1 cellular context compared by ENCODE assay signal in genomic region chr1:220786337-220787068, GRCh38.
A peak's percentile ranks its signal among the peaks of the same experiment; 100 is the strongest.
TF ChIP-seq lines count a peak whose summit lies in the region.

Gene MTARC1 (plus strand): TSS chr1:220786913. CDS start chr1:220786945, 32 bp downstream.

TF ChIP-seq in HepG2, 621 proteins besides CTCF, POLR2A, EP300 and RAD21 (continued from another document and continues in another):
- peak; percentile 83 for TF ChIP-seq ZFP91 (CRISPR knock-in tag; IDR thresholded peaks at IDR 0.05; ENCODE audit: borderline replicate concordance)
- TF ChIP-seq ATF2 (CRISPR knock-in tag; IDR thresholded peaks at IDR 0.05), result no peak; the same call in 1 of the 2 replicates
- TF ChIP-seq ZNF879 (CRISPR knock-in tag; IDR thresholded peaks at IDR 0.05), result no peak
- 0 out of 2 replicates have a peak, but pooled peaks have one; percentile 56 for TF ChIP-seq ZNF841 (CRISPR knock-in tag; IDR thresholded peaks at IDR 0.05; ENCODE audit: borderline replicate concordance)
- peak; percentile 67; the same call in 1 of the 2 replicates for TF ChIP-seq GABPB1 (CRISPR knock-in tag; IDR thresholded peaks at IDR 0.05)
- peak; percentile 91 for TF ChIP-seq POLR2AphosphoS5 (IDR thresholded peaks at IDR 0.05; ENCODE audit: low read depth, low read length)
- 0 out of 2 replicates have a peak, but pooled peaks have one; percentile 27 for TF ChIP-seq ZBTB46 (CRISPR knock-in tag; IDR thresholded peaks at IDR 0.05; ENCODE audit: borderline replicate concordance)
- TF ChIP-seq ZNF556 (CRISPR knock-in tag; IDR thresholded peaks at IDR 0.05; ENCODE audit: borderline replicate concordance), result peak; percentile 56; the same call in 1 of the 2 replicates
- TF ChIP-seq SOX5 (CRISPR knock-in tag; IDR thresholded peaks at IDR 0.05; ENCODE audit: borderline replicate concordance), result peak; percentile 57; the same call in 1 of the 2 replicates
- no peak for TF ChIP-seq MAF1 (CRISPR knock-in tag; IDR thresholded peaks at IDR 0.05; ENCODE audit: borderline replicate concordance)
- no peak; the same call in 1 of the 2 replicates for TF ChIP-seq ZNF704 (CRISPR knock-in tag; IDR thresholded peaks at IDR 0.05; ENCODE audit: borderline replicate concordance)
- TF ChIP-seq TBP (CRISPR knock-in tag; IDR thresholded peaks at IDR 0.05), result no peak
- no peak for TF ChIP-seq PRDM15 (CRISPR knock-in tag; IDR thresholded peaks at IDR 0.05)
- TF ChIP-seq MEIS2 (CRISPR knock-in tag; IDR thresholded peaks at IDR 0.05), result 0 out of 2 replicates have a peak, but pooled peaks have one; percentile 9
- TF ChIP-seq YEATS2 (CRISPR knock-in tag; IDR thresholded peaks at IDR 0.05; ENCODE audit: borderline replicate concordance), result no peak
- peak; percentile 70 for TF ChIP-seq POGZ (CRISPR knock-in tag; IDR thresholded peaks at IDR 0.05)
- TF ChIP-seq ZNF468 (CRISPR knock-in tag; IDR thresholded peaks at IDR 0.05), result 0 out of 2 replicates have a peak, but pooled peaks have one; percentile 25
- no peak for TF ChIP-seq SNAI1 (CRISPR knock-in tag; IDR thresholded peaks at IDR 0.05; ENCODE audit: borderline replicate concordance)
- TF ChIP-seq IRX3 (CRISPR knock-in tag; IDR thresholded peaks at IDR 0.05; ENCODE audit: borderline replicate concordance, low read depth), result no peak
- TF ChIP-seq DPF2 (CRISPR knock-in tag; IDR thresholded peaks at IDR 0.05; ENCODE audit: borderline replicate concordance, low read depth), result no peak
- no peak for TF ChIP-seq SMAD9 (CRISPR knock-in tag; IDR thresholded peaks at IDR 0.05)
- TF ChIP-seq ESRRA (CRISPR knock-in tag; IDR thresholded peaks at IDR 0.05; ENCODE audit: low read depth), result peak; percentile 79
- peak; percentile 89 for TF ChIP-seq RBFOX2 (IDR thresholded peaks at IDR 0.05; ENCODE audit: low read depth, low read length)
- TF ChIP-seq MLXIP (CRISPR knock-in tag; IDR thresholded peaks at IDR 0.05; ENCODE audit: borderline replicate concordance), result no peak
- peak; percentile 32; the same call in 1 of the 2 replicates for TF ChIP-seq MAX (IDR thresholded peaks at IDR 0.05)
- TF ChIP-seq HNRNPK (IDR thresholded peaks at IDR 0.05; ENCODE audit: low read depth, low read length, poor library complexity, severe bottlenecking), result peak; percentile 62
- peak; percentile 56 for TF ChIP-seq FOXP4 (CRISPR knock-in tag; IDR thresholded peaks at IDR 0.05)
- TF ChIP-seq SMARCE1 (IDR thresholded peaks at IDR 0.05; ENCODE audit: borderline replicate concordance), result no peak
- no peak; the same call in none of the 2 replicates for TF ChIP-seq GFI1 (CRISPR knock-in tag; IDR thresholded peaks at IDR 0.05; ENCODE audit: borderline replicate concordance)
- TF ChIP-seq SALL1 (CRISPR knock-in tag; IDR thresholded peaks at IDR 0.05), result peak; percentile 39; the same call in 1 of the 2 replicates
- TF ChIP-seq HNF1B (CRISPR knock-in tag; IDR thresholded peaks at IDR 0.05), result peak; percentile 55; the same call in 1 of the 2 replicates
- TF ChIP-seq ZNF335 (CRISPR knock-in tag; IDR thresholded peaks at IDR 0.05), result no peak
- TF ChIP-seq ZNF343 (CRISPR knock-in tag; IDR thresholded peaks at IDR 0.05), result 0 out of 2 replicates have a peak, but pooled peaks have one; percentile 80
- no peak for TF ChIP-seq HHEX (CRISPR knock-in tag; IDR thresholded peaks at IDR 0.05)
- no peak for TF ChIP-seq ZSCAN20 (CRISPR knock-in tag; IDR thresholded peaks at IDR 0.05; ENCODE audit: borderline replicate concordance)
- no peak for TF ChIP-seq RELA (CRISPR knock-in tag; IDR thresholded peaks at IDR 0.05)
- no peak for TF ChIP-seq RCOR2 (CRISPR knock-in tag; IDR thresholded peaks at IDR 0.05)
- TF ChIP-seq ZNF775 (CRISPR knock-in tag; IDR thresholded peaks at IDR 0.05; ENCODE audit: borderline replicate concordance), result 0 out of 2 replicates have a peak, but pooled peaks have one; percentile 49
- TF ChIP-seq ZFP36L2 (CRISPR knock-in tag; IDR thresholded peaks at IDR 0.05), result no peak
- no peak for TF ChIP-seq NRL (CRISPR knock-in tag; IDR thresholded peaks at IDR 0.05; ENCODE audit: borderline replicate concordance)
- 0 out of 2 replicates have a peak, but pooled peaks have one; percentile 35 for TF ChIP-seq HBP1 (CRISPR knock-in tag; IDR thresholded peaks at IDR 0.05; ENCODE audit: low read depth)
- no peak for TF ChIP-seq MLLT10 (CRISPR knock-in tag; IDR thresholded peaks at IDR 0.05)
- TF ChIP-seq ZNF121 (CRISPR knock-in tag; IDR thresholded peaks at IDR 0.05), result peak; percentile 49; the same call in 1 of the 2 replicates
- TF ChIP-seq ZMYM4 (CRISPR knock-in tag; IDR thresholded peaks at IDR 0.05), result peak; percentile 75
- TF ChIP-seq MTF1 (CRISPR knock-in tag; IDR thresholded peaks at IDR 0.05), result no peak
